ENCODE assay signal across 12 cellular contexts in genomic region chr2:161172901-161173540, GRCh38. TPM values are rescaled to one million over a fixed set of nuclear protein-coding genes. Genes with fewer than 3 reads are reported as not detected.
A peak's percentile ranks its signal among the peaks of the same experiment; 100 is the strongest.
DNase-seq lines count a peak whose midpoint lies in the region; ATAC-seq, FAIRE-seq and TF ChIP-seq lines count a peak whose summit lies in the region.
"Had no signal": no experiment of that assay in that cellular context is flagged by ENCODE, and none has a peak within 500 bp of the region (broad histone marks: within the 10 kb centered on the region; RNA-seq: fewer than 3 reads in every experiment).

No MANE protein-coding gene starts in this region.

- FAIRE-seq in GM12891 (lab: Jason Lieb, UNC) (peak; percentile 89), D721Med (lab: Jason Lieb, UNC) (no peak)

- in situ Hi-C loops in GM13977 (cut with MboI; ENCODE audit: low pct_unique_long_range_greater_than_20kb, low sequenced_read_pairs, unreplicated experiment), result no loop called here

- TF ChIP-seq CTCF in D721Med (IDR thresholded peaks at IDR 0.05; ENCODE audit: insufficient read depth, missing control alignments), result no peak
- no peak for TF ChIP-seq CTCF in GM10266 (IDR thresholded peaks at IDR 0.05; ENCODE audit: control insufficient read depth, insufficient read depth, low read depth, missing control alignments)
- TF ChIP-seq CTCF in GM13977 (IDR thresholded peaks at IDR 0.05; ENCODE audit: extremely low read depth, insufficient read depth, missing control alignments), result no peak

- 0 out of 2 replicates have a peak, but pooled peaks have one; percentile 13 for TF ChIP-seq POLR2A in GM12891 (IDR thresholded peaks at IDR 0.05; ENCODE audit: low read depth, low read length)

- peak; percentile 77 for ATAC-seq in GM19023 (IDR thresholded peaks at IDR 0.05; ENCODE audit: unreplicated experiment)
- ATAC-seq in HG02852 (IDR thresholded peaks at IDR 0.05; ENCODE audit: unreplicated experiment), result peak; percentile 79
- ATAC-seq: right cardiac atrium had no signal

- DNase-seq in GM12891 (ENCODE audit: insufficient read length, low spot score) (no peak), OCI-M2 (lab: John Stamatoyannopoulos, UW; ENCODE audit: unreplicated experiment) (peak; percentile 30), D721Med (ENCODE audit: insufficient read length, low spot score) (no peak), GM10266 (ENCODE audit: extremely low spot score) (no peak), GM13977 (ENCODE audit: low spot score) (no peak), HuH-7 (ENCODE audit: low spot score) (no peak)
- DNase-seq: COR-L47, IMR-90, right cardiac atrium, SW 1271 had no signal

TF ChIP-seq in GM12891, 5 proteins besides CTCF, POLR2A, EP300 and RAD21:
- peak; percentile 48; the same call in 1 of the 2 replicates for TF ChIP-seq POU2F2 (IDR thresholded peaks at IDR 0.05; ENCODE audit: low read depth, low read length)
- TF ChIP-seq PAX5 (IDR thresholded peaks at IDR 0.05; ENCODE audit: insufficient read depth, low read length, severe bottlenecking), result no peak
- TF ChIP-seq TAF1 (IDR thresholded peaks at IDR 0.05; ENCODE audit: low read depth, low read length), result no peak
- TF ChIP-seq POLR2AphosphoS5 (IDR thresholded peaks at IDR 0.05; ENCODE audit: low read depth, low read length), result 0 out of 2 replicates have a peak, but pooled peaks have one; percentile 21
- no peak for TF ChIP-seq SPI1 (IDR thresholded peaks at IDR 0.05; ENCODE audit: low read depth, low read length)

RNA-seq across cellular contexts. Expression of gene TANK, which starts 12.8 kb away (rescaled TPM):
- 45.7 TPM for polyA plus RNA-seq in GM12891 (2012; ENCODE audit: low read depth, missing spikeins)
